Comparison of ENCODE assay signal across 15 cellular contexts in the genomic region with DNA sequence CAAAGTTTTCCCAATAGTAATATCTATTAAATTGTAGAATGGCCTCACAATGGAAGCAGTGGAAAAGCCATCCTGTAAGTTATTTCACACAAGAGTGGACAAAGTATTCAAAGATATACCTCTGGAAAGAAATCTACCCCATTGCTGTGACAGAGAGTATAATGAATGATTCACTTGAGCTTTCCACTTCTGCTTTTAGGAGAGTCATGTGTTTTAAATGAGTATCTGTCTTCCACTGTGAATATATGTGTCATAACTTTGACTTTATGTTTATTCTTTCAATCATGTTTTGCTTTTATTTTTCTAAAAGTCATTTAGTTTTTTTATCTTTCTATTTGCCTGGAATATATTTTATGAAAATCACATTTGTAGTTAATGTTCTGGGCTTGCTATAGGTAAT.
DNase-seq lines count a peak whose midpoint lies in the region; ATAC-seq, FAIRE-seq and TF ChIP-seq lines count a peak whose summit lies in the region.
"Had no signal": no experiment of that assay in that cellular context is flagged by ENCODE, and none has a peak within 500 bp of the region (broad histone marks: within the 10 kb centered on the region; RNA-seq: fewer than 3 reads in every experiment).

No MANE protein-coding gene starts in this region.

- no peaks in the 10 kb centered on the region for H3K9me3 ChIP-seq in GM23248 (ENCODE audit: low read depth)
- H3K9me3 ChIP-seq: A549, gastrocnemius medialis had no signal

- ATAC-seq in GM19397 (IDR thresholded peaks at IDR 0.05; ENCODE audit: unreplicated experiment) = peak; percentile 91
- peak; percentile 86 for ATAC-seq in HG02852 (IDR thresholded peaks at IDR 0.05; ENCODE audit: unreplicated experiment)
- ATAC-seq in HG03460 (IDR thresholded peaks at IDR 0.05; ENCODE audit: unreplicated experiment) = peak; percentile 95
- ATAC-seq: A549; activated naive CD8-positive, alpha-beta T cell treated with anti-CD3 and anti-CD28 coated beads, Interleukin-2, amount 50 U/mL, for 24 hours; gastrocnemius medialis; left ventricle myocardium superior; stimulated activated effector memory CD8-positive, alpha-beta T cell treated with anti-CD3 and anti-CD28 coated beads, Interleukin-12 subunit alpha, Interleukin-12 subunit beta, amount 100 ng/mL, for 72 hours; T-cell had no signal

- no peaks in the 10 kb centered on the region for H3F3A ChIP-seq in GM23248 (ENCODE audit: insufficient read depth)

- H3K4me1 ChIP-seq in GM23248 (ENCODE audit: insufficient read depth) = no peaks in the 10 kb centered on the region
- H3K4me1 ChIP-seq: A549, gastrocnemius medialis had no signal

- H3K4me2 ChIP-seq in GM23248 (ENCODE audit: unreplicated experiment) = no peak overlapping the region
- H3K4me2 ChIP-seq: A549 had no signal

- no peak overlapping the region for H3K4me3 ChIP-seq in GM23248
- H3K4me3 ChIP-seq: A549, gastrocnemius medialis had no signal

- H3K9ac ChIP-seq in GM23248 = no peak overlapping the region

- in situ Hi-C loops in GM23248 (cut with MboI) = no loop called here

- H3K36me3 ChIP-seq in GM23248 (ENCODE audit: low read depth) = no peaks in the 10 kb centered on the region
- H3K36me3 ChIP-seq: gastrocnemius medialis had no signal

- DNase-seq in GM12891 (ENCODE audit: insufficient read length, low spot score) (no peak), NCI-H1105 (lab: John Stamatoyannopoulos, UW) (no peak), GM23248 (no peak), amniotic stem cell (lab: John Stamatoyannopoulos, UW) (no peak)
- DNase-seq in stimulated activated naive CD4-positive, alpha-beta T cell treated with Interleukin-2 at 50 U/mL for 16 hours (lab: John Stamatoyannopoulos, UW) = no peak
- DNase-seq: activated naive CD8-positive, alpha-beta T cell treated with anti-CD3 and anti-CD28 coated beads, Interleukin-2, amount 50 U/mL, for 24 hours; DND-41; gastrocnemius medialis; left ventricle myocardium superior; T-cell had no signal

- H4K20me1 ChIP-seq in GM23248 (ENCODE audit: insufficient read depth) = no peaks in the 10 kb centered on the region

- no peak for FAIRE-seq in GM12891 (lab: Jason Lieb, UNC)
- FAIRE-seq: A549 had no signal

- H3K27me3 ChIP-seq in GM23248 (replicated peaks; ENCODE audit: insufficient read depth) = no peaks in the 10 kb centered on the region
- H3K27me3 ChIP-seq: gastrocnemius medialis had no signal

- H2AFZ ChIP-seq in GM23248 = no peak overlapping the region

- H3K79me2 ChIP-seq in GM23248 (ENCODE audit: insufficient read depth) = no peaks in the 10 kb centered on the region

- H3K9me2 ChIP-seq in GM23248 (ENCODE audit: insufficient read depth) = no peaks in the 10 kb centered on the region

- no peak for TF ChIP-seq POLR2A in GM12891 (IDR thresholded peaks at IDR 0.05; ENCODE audit: low read depth, low read length)

- H3K27ac ChIP-seq in GM23248 = no peak overlapping the region
- H3K27ac ChIP-seq: A549, gastrocnemius medialis had no signal

TF ChIP-seq in GM12891, 5 proteins besides CTCF, POLR2A, EP300 and RAD21:
- no peak for TF ChIP-seq PAX5 (IDR thresholded peaks at IDR 0.05; ENCODE audit: insufficient read depth, low read length, severe bottlenecking)
- TF ChIP-seq SPI1 (IDR thresholded peaks at IDR 0.05; ENCODE audit: low read depth, low read length) = peak; percentile 72
TF ChIP-seq in GM12891: peak in this region for 1.
